In the genomic region with DNA sequence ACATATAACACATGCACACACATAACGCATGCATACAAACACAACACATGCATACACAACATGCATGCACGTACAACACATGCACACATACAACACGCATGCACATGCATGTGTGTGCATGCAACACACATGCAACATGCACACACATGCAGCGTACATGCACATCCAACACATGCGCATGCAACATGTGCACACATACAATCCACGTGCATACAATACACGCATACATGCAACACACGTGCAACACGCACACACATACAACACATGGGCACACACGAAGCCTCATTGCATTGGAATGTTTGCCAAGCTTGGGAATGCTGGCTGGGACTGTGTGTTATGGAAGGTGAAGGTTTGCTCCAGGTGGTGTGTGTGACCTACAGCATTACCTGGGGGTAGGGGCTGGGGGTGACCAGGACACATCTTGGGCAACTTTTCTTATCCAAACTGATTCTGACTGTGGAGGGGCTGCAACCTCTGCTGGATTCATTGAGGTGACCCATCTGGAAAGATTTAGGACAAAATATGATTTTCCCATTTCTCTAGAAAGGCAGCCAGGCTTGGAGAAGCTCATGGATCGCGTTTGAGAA, we compare ENCODE assay signal across 32 cellular contexts. TPM values are rescaled to one million over a fixed set of nuclear protein-coding genes. Genes with fewer than 3 reads are reported as not detected.
"Had no signal": no experiment of that assay in that cellular context is flagged by ENCODE, and none has a peak within 500 bp of the region (broad histone marks: within the 10 kb centered on the region; RNA-seq: fewer than 3 reads in every experiment).

No MANE protein-coding gene starts in this region.

- H3K9me3 ChIP-seq: body of pancreas had no signal

- H3K27me3 ChIP-seq: ascending aorta, body of pancreas, cardiac muscle cell had no signal

- H3K36me3 Mint-ChIP-seq: activated naive CD4-positive, alpha-beta T cell treated with anti-CD3 and anti-CD28 coated beads, Interleukin-2, amount 50 U/mL, for 72 hours had no signal

- H3K4me1 ChIP-seq: ascending aorta, body of pancreas had no signal

- H3K27ac ChIP-seq: ascending aorta, body of pancreas, cardiac muscle cell, KMS-11 had no signal

- H3K4me3 ChIP-seq: ascending aorta, body of pancreas, cardiac muscle cell had no signal

- DNase-seq: activated CD4-positive, alpha-beta T cell treated with anti-CD3 and anti-CD28 coated beads for 48 hours; activated CD4-positive, alpha-beta T cell treated with anti-CD3 and anti-CD28 coated beads, Interleukin-2, amount 50 U/mL, for 4 hours; activated CD4-positive, CD25-positive, alpha-beta regulatory T cell treated with anti-CD3 and anti-CD28 coated beads, Interleukin-2, amount 50 U/mL, for 72 hours; activated naive CD4-positive, alpha-beta T cell; activated naive CD8-positive, alpha-beta T cell treated with anti-CD3 and anti-CD28 coated beads, Interleukin-2, amount 50 U/mL, for 24 hours; activated T-cell treated with anti-CD3 and anti-CD28 coated beads, Interleukin-2, amount 50 U/mL, for 72 hours; amniotic stem cell; body of pancreas; NCI-H1092; NCI-H1417 treated with DMSO at 0.1 percent for 48 hours; NCI-H1694; NCI-H2029; NCI-H2107; NCI-H2171 treated with DMSO at 0.1 percent for 48 hours; NCI-H345; NCI-H510A treated with DMSO at 0.1 percent for 48 hours; NCI-H69; NK-92 treated with Interleukin-12 subunit alpha and Interleukin-12 subunit beta, amount 100 ng/mL, for 24 hours; OCI-M1; RPMI8226; SHP77 had no signal

- H3K36me3 ChIP-seq: ascending aorta, cardiac muscle cell had no signal

- H3K27me3 Mint-ChIP-seq: activated naive CD8-positive, alpha-beta T cell treated with anti-CD3 and anti-CD28 coated beads, Interleukin-2, amount 50 U/mL, for 24 hours had no signal

- H3K27ac Mint-ChIP-seq: activated naive CD4-positive, alpha-beta T cell treated with anti-CD3 and anti-CD28 coated beads, Interleukin-2, amount 50 U/mL, for 72 hours; activated naive CD8-positive, alpha-beta T cell treated with anti-CD3 and anti-CD28 coated beads, Interleukin-2, amount 50 U/mL, for 24 hours; activated T-cell treated with anti-CD3 and anti-CD28 coated beads, Interleukin-2, amount 50 U/mL, for 72 hours; activated T-helper 2 cell treated with anti-CD3 and anti-CD28 coated beads, Interferon-gamma antibody, Interleukin-2, Interleukin-4, amounts not matched to agents 10 μg/mL and 5 μg/mL and 100 μg/mL, durations not matched to agents 14 hours and 24 hours and 36 hours; T-helper 1 cell treated with Interleukin-12 subunit alpha and Interleukin-12 subunit beta and Interleukin-4 antibody, amounts not matched to agents 30 μg/mL and 1 μg/mL, for 36 hours; WTC11 had no signal

- H3K4me3 Mint-ChIP-seq: activated naive CD8-positive, alpha-beta T cell treated with anti-CD3 and anti-CD28 coated beads, Interleukin-2, amount 50 U/mL, for 24 hours; activated T-cell treated with anti-CD3 and anti-CD28 coated beads, Interleukin-2, amount 50 U/mL, for 72 hours; T-helper 1 cell treated with Interleukin-12 subunit alpha and Interleukin-12 subunit beta and Interleukin-4 antibody, amounts not matched to agents 30 μg/mL and 1 μg/mL, for 36 hours; WTC11 had no signal

- ATAC-seq: activated naive CD4-positive, alpha-beta T cell treated with anti-CD3 and anti-CD28 coated beads, Interleukin-2, amount 50 U/mL, for 72 hours; activated naive CD8-positive, alpha-beta T cell treated with anti-CD3 and anti-CD28 coated beads, Interleukin-2, amount 50 U/mL, for 24 hours; activated T-cell treated with anti-CD3 and anti-CD28 coated beads, Interleukin-2, amount 50 U/mL, for 72 hours; body of pancreas; Panc1; WTC11 had no signal

- H3K4me1 Mint-ChIP-seq: activated naive CD8-positive, alpha-beta T cell treated with anti-CD3 and anti-CD28 coated beads, Interleukin-2, amount 50 U/mL, for 24 hours; WTC11 had no signal

- H3K9ac ChIP-seq: KMS-11 had no signal

- H3K4me2 ChIP-seq: KMS-11 had no signal

RNA-seq across cellular contexts. Expression of a gene that starts 58.9 kb away (rescaled TPM):
- total RNA-seq: activated CD8-positive, alpha-beta memory T cell treated with anti-CD3 and anti-CD28 coated beads for 36 hours; activated naive CD4-positive, alpha-beta T cell treated with anti-CD3 and anti-CD28 coated beads, Interleukin-2, amount 50 U/mL, for 72 hours; activated T-cell treated with anti-CD3 and anti-CD28 coated beads, Interleukin-2, amount 50 U/mL, for 72 hours; activated T-helper 2 cell treated with anti-CD3 and anti-CD28 coated beads, Interferon-gamma antibody, Interleukin-2, Interleukin-4, amounts not matched to agents 10 μg/mL and 5 μg/mL and 100 μg/mL, durations not matched to agents 14 hours and 24 hours and 36 hours; ascending aorta; body of pancreas; cardiac muscle cell; MCF 10A; SK-MEL-5; WTC11 had no signal
- polyA plus RNA-seq: cardiac muscle cell had no signal
